Comparison of ENCODE assay signal across 16 cellular contexts in the genomic region with DNA sequence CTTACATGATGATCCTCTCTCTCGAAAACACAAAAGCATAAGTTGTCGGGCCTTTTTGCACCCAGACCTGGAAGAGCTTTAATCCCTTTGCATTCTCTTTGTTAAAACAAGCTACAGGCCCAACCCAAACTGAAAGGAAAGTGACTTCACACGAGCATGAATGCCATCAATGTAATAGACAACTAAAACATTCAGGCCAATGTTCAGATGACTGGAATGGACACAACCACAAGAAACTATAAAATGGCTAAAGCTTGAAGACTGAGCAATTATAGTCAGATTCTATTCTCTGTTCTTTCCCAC. TPM values are rescaled to one million over a fixed set of nuclear protein-coding genes. Genes with fewer than 3 reads are reported as not detected.
DNase-seq lines count a peak whose midpoint lies in the region; ATAC-seq and TF ChIP-seq lines count a peak whose summit lies in the region.
"Had no signal": no experiment of that assay in that cellular context is flagged by ENCODE, and none has a peak within 500 bp of the region (broad histone marks: within the 10 kb centered on the region; RNA-seq: fewer than 3 reads in every experiment).

No MANE protein-coding gene starts in this region.

- H3K4me2 ChIP-seq in neuronal stem cell (ENCODE audit: insufficient read depth, low read length, poor library complexity, severe bottlenecking) = no peak overlapping the region
- H3K4me2 ChIP-seq: PC-9 had no signal

- no peak overlapping the region for H4K91ac ChIP-seq in neuronal stem cell (ENCODE audit: low read depth, low read length, poor library complexity)

- no peak for ATAC-seq in activated T-cell treated with anti-CD3 and anti-CD28 coated beads, Interleukin-2, amount 50 U/mL, for 72 hours (replicated peaks in 1 of 2)

- no peak overlapping the region for H3K14ac ChIP-seq in neuronal stem cell (ENCODE audit: low read length)

- no peak for TF ChIP-seq CTCF in vagina (IDR thresholded peaks at IDR 0.05)

- no peak for DNase-seq in activated T-cell treated with anti-CD3 and anti-CD28 coated beads, Interleukin-2, amount 50 U/mL, for 72 hours
- DNase-seq in activated T-cell treated with anti-CD3 and anti-CD28 coated beads, Interleukin-2, amount 50 U/mL, for 48 hours = no peak
- DNase-seq in astrocyte of the hippocampus (ENCODE audit: low read depth, low spot score) (peak; percentile 41), neuronal stem cell (ENCODE audit: low spot score) (no peak), vagina (ENCODE audit: extremely low spot score in 2 of 2) (no peak)
- no peak for DNase-seq in activated CD4-positive, CD25-positive, alpha-beta regulatory T cell treated with anti-CD3 and anti-CD28 coated beads, Interleukin-2, amount 50 U/mL, for 72 hours
- DNase-seq in stimulated activated CD4-positive, alpha-beta T cell treated with anti-CD3 and anti-CD28 coated beads, Interleukin-15, amount 100 ng/mL, for 24 hours = no peak
- DNase-seq: COR-L47, left ventricle myocardium inferior, NCI-H2081 treated with DMSO at 0.1 percent for 48 hours, NCI-H524 treated with DMSO at 0.1 percent for 48 hours, PC-9 had no signal

- no peak overlapping the region for H2BK15ac ChIP-seq in neuronal stem cell (ENCODE audit: low read length)

- peak overlapping the region; percentile 97 for H3K27ac Mint-ChIP-seq in activated T-cell treated with anti-CD3 and anti-CD28 coated beads, Interleukin-2, amount 50 U/mL, for 72 hours
- peak overlapping the region; percentile 36 to 85 (median 71) for H3K27ac Mint-ChIP-seq in IgD-negative memory B cell
- H3K27ac Mint-ChIP-seq: dendritic cell treated with granulocyte-macrophage colony-stimulating factor and Interleukin-4, amounts not matched to agents 40 ng/mL and 50 ng/mL, for 4 days had no signal

- H3K79me1 ChIP-seq in neuronal stem cell (ENCODE audit: low read depth, low read length) = no peaks in the 10 kb centered on the region

- no peak overlapping the region for H3K4me3 ChIP-seq in neuronal stem cell (ENCODE audit: low read length in 2 of 2)
- H3K4me3 ChIP-seq in vagina = no peak overlapping the region
- H3K4me3 ChIP-seq: left ventricle myocardium inferior, PC-9, SK-N-MC had no signal

- H2BK5ac ChIP-seq in neuronal stem cell (ENCODE audit: low read length) = no peak overlapping the region

- no peaks in the 10 kb centered on the region for H3K27me3 ChIP-seq in neuronal stem cell (ENCODE audit: control insufficient read depth in 3 of 3, insufficient read depth in 3 of 3, low read depth in 1 of 3, low read length in 3 of 3)
- H3K27me3 ChIP-seq in vagina = no peaks in the 10 kb centered on the region

- no peak overlapping the region for H2BK120ac ChIP-seq in neuronal stem cell (ENCODE audit: low read depth, low read length)

- no peak overlapping the region for H3K4ac ChIP-seq in neuronal stem cell (ENCODE audit: low read length)

- no peaks in the 10 kb centered on the region for H3K27me3 Mint-ChIP-seq in activated T-cell treated with anti-CD3 and anti-CD28 coated beads, Interleukin-2, amount 50 U/mL, for 72 hours (ENCODE audit: low read depth)
- no peaks in the 10 kb centered on the region for H3K27me3 Mint-ChIP-seq in IgD-negative memory B cell
- H3K27me3 Mint-ChIP-seq: dendritic cell treated with granulocyte-macrophage colony-stimulating factor and Interleukin-4, amounts not matched to agents 40 ng/mL and 50 ng/mL, for 4 days had no signal

- no peak overlapping the region for H2AK5ac ChIP-seq in neuronal stem cell (ENCODE audit: low read depth, low read length)

- WGBS in neuronal stem cell (ENCODE audit: extremely low coverage in 2 of 2, insufficient read length in 2 of 2, insufficient replicate concordance in 1 of 2), 2 donors = no CpG with 5 or more reads among the region's 3 CpGs

- peaks cover 2 to 73% of the 10 kb centered on the region in 2 donors for H3K36me3 ChIP-seq in neuronal stem cell (replicated peaks in 1 of 2; ENCODE audit: control insufficient read depth in 2 of 2, insufficient read depth in 2 of 2, low read length in 2 of 2)
- H3K36me3 ChIP-seq in vagina = peaks cover 0 to 13% of the 10 kb centered on the region in 2 donors

- intact Hi-C loops in vagina (cut with DNase I) = no loop called here

- no peak overlapping the region for H4K8ac ChIP-seq in neuronal stem cell (ENCODE audit: low read depth, low read length)

- H3K36me3 Mint-ChIP-seq in activated T-cell treated with anti-CD3 and anti-CD28 coated beads, Interleukin-2, amount 50 U/mL, for 72 hours (ENCODE audit: insufficient read depth in 2 of 2) = peaks cover 13 to 17% of the 10 kb centered on the region in 2 donors
- H3K36me3 Mint-ChIP-seq in IgD-negative memory B cell = peaks cover 2% of the 10 kb centered on the region

- H3K18ac ChIP-seq in neuronal stem cell (ENCODE audit: low read length) = no peak overlapping the region

- H3K23ac ChIP-seq in neuronal stem cell (ENCODE audit: low read depth, low read length, poor library complexity) = no peak overlapping the region

- peaks cover 0 to 36% of the 10 kb centered on the region in 2 donors for H3K9me3 ChIP-seq in neuronal stem cell (replicated peaks in 1 of 2; ENCODE audit: control insufficient read depth in 2 of 2, insufficient read depth in 1 of 2, low read depth in 1 of 2, low read length in 2 of 2)
- H3K9me3 ChIP-seq in vagina = no peaks in the 10 kb centered on the region

- peak overlapping the region in 1 of 2 donors; percentile 66 for H3K4me3 Mint-ChIP-seq in activated T-cell treated with anti-CD3 and anti-CD28 coated beads, Interleukin-2, amount 50 U/mL, for 72 hours
- H3K4me3 Mint-ChIP-seq in IgD-negative memory B cell = peak overlapping the region in 2 of 4 donors; percentile 42 to 77
- H3K4me3 Mint-ChIP-seq: dendritic cell treated with granulocyte-macrophage colony-stimulating factor and Interleukin-4, amounts not matched to agents 40 ng/mL and 50 ng/mL, for 4 days had no signal

- H3K4me1 ChIP-seq in neuronal stem cell (ENCODE audit: control insufficient read depth in 2 of 2, insufficient read depth in 1 of 2, low read depth in 1 of 2, low read length in 2 of 2) (peaks cover 8 to 10% of the 10 kb centered on the region in 2 donors), vagina (no peaks in the 10 kb centered on the region)
- H3K4me1 ChIP-seq: left ventricle myocardium inferior, parathyroid adenoma had no signal

- H3K9me3 Mint-ChIP-seq in activated T-cell treated with anti-CD3 and anti-CD28 coated beads, Interleukin-2, amount 50 U/mL, for 72 hours = no peaks in the 10 kb centered on the region
- peaks cover 0 to 9% (median 5%) of the 10 kb centered on the region in 3 donors for H3K9me3 Mint-ChIP-seq in IgD-negative memory B cell

- H3K27ac ChIP-seq in neuronal stem cell (replicated peaks; ENCODE audit: low read length) (peak overlapping the region; percentile 26), vagina (no peak overlapping the region)
- H3K27ac ChIP-seq: left ventricle myocardium inferior, parathyroid adenoma, PC-9, SK-N-MC had no signal

- no peak overlapping the region for H3K9ac ChIP-seq in neuronal stem cell (ENCODE audit: low read depth, low read length, poor library complexity)
- H3K9ac ChIP-seq: parathyroid adenoma had no signal

- H2BK12ac ChIP-seq in neuronal stem cell (ENCODE audit: low read length) = no peak overlapping the region

- no peak overlapping the region for H2AFZ ChIP-seq in neuronal stem cell (ENCODE audit: low read length)
- H2AFZ ChIP-seq: parathyroid adenoma, PC-9 had no signal

- H3K4me1 Mint-ChIP-seq in activated T-cell treated with anti-CD3 and anti-CD28 coated beads, Interleukin-2, amount 50 U/mL, for 72 hours (ENCODE audit: low read depth) = peaks cover 65% of the 10 kb centered on the region
- H3K4me1 Mint-ChIP-seq in IgD-negative memory B cell = peaks cover 42 to 48% (median 46%) of the 10 kb centered on the region in 3 donors

- no peak for TF ChIP-seq POLR2A in vagina (IDR thresholded peaks at IDR 0.05)

RNA-seq across cellular contexts. Expression of gene RFX3, which starts 45.5 kb away (rescaled TPM):
- 10 to 100 TPM; 20.1 to 20.2 TPM for total RNA-seq in activated T-cell treated with anti-CD3 and anti-CD28 coated beads, Interleukin-2, amount 50 U/mL, for 72 hours
- polyA plus RNA-seq in IgD-negative memory B cell = 5.0 TPM
- 15.3 TPM for polyA plus RNA-seq in neuronal stem cell (2013, experiment 1 of 2)
- 16.1 TPM for polyA plus RNA-seq in neuronal stem cell (2013, experiment 2 of 2)
- total RNA-seq in vagina = 11.8 TPM
